In genomic region chr11:67347964-67348749, GRCh38 we compare ENCODE assay signal across 1 cellular context.
A peak's percentile ranks its signal among the peaks of the same experiment; 100 is the strongest.
TF ChIP-seq lines count a peak whose summit lies in the region.

No MANE protein-coding gene starts in this region.

TF ChIP-seq in K562, 482 proteins besides CTCF, POLR2A, EP300 and RAD21 (continued from another document and continues in another):
- TF ChIP-seq SMC3 (conservative IDR thresholded peaks at IDR 0.05; ENCODE audit: insufficient read depth, low read depth, low read length) (no peak), XRCC4 (IDR thresholded peaks at IDR 0.05; ENCODE audit: extremely low read depth, insufficient read depth, insufficient read length) (no peak), MAZ (CRISPR knock-in tag; conservative IDR thresholded peaks at IDR 0.05 in 1 of 2, IDR thresholded peaks at IDR 0.05 in 1 of 2) (0 out of 4 replicates have a peak, but pooled peaks of 1 of the 2 experiments have one; percentile 59), SMAD1 (IDR thresholded peaks at IDR 0.05; ENCODE audit: low read depth, low read length, partially characterized antibody) (peak; percentile 41), ZNF583 (CRISPR knock-in tag; IDR thresholded peaks at IDR 0.05) (peak; percentile 82; the same call in 1 of the 2 replicates), OTX1 (CRISPR knock-in tag; IDR thresholded peaks at IDR 0.05) (peak; percentile 30; the same call in 1 of the 2 replicates), FOXJ2 (tag; IDR thresholded peaks at IDR 0.05) (peak; percentile 87), ZNF23 (CRISPR knock-in tag; IDR thresholded peaks at IDR 0.05) (no peak), TEAD4 (IDR thresholded peaks at IDR 0.05; ENCODE audit: low read length) (peak; percentile 99), TEAD4 (CRISPR knock-in tag; IDR thresholded peaks at IDR 0.05; ENCODE audit: borderline replicate concordance) (no peak), CCAR2 (IDR thresholded peaks at IDR 0.05; ENCODE audit: low read depth, low read length) (no peak), SETDB1 (IDR thresholded peaks at IDR 0.05; ENCODE audit: low read length) (no peak), GATAD2B (IDR thresholded peaks at IDR 0.05; ENCODE audit: borderline replicate concordance) (peak; percentile 49; the same call in 1 of the 2 replicates), CHD2 (IDR thresholded peaks at IDR 0.05; ENCODE audit: low read depth, low read length) (no peak), ZNF561 (CRISPR knock-in tag; conservative IDR thresholded peaks at IDR 0.05) (no peak), BHLHE40 (IDR thresholded peaks at IDR 0.05; ENCODE audit: low read length) (peak; percentile 75), EGR1 (conservative IDR thresholded peaks at IDR 0.05) (peak; percentile 38; the same call in 1 of the 2 replicates), ZNF639 (CRISPR knock-in tag; conservative IDR thresholded peaks at IDR 0.05 in 1 of 2, IDR thresholded peaks at IDR 0.05 in 1 of 2) (peak in 1 of 2 experiments; percentile 87; a peak in 2 of 4 replicates), NCOA1 (IDR thresholded peaks at IDR 0.05; ENCODE audit: low read depth) (peak; percentile 78), ZKSCAN1 (IDR thresholded peaks at IDR 0.05; ENCODE audit: low read depth, low read length) (0 out of 2 replicates have a peak, but pooled peaks have one; percentile 9), LEF1 (IDR thresholded peaks at IDR 0.05) (peak; percentile 59; the same call in 1 of the 2 replicates), JUND (IDR thresholded peaks at IDR 0.05; ENCODE audit: borderline replicate concordance, low read depth, low read length) (peak; percentile 67; the same call in 1 of the 2 replicates), JUND (tag; IDR thresholded peaks at IDR 0.05; ENCODE audit: borderline replicate concordance, low read depth, low read length) (peak; percentile 47; the same call in 1 of the 3 replicates), NR2C1 (IDR thresholded peaks at IDR 0.05) (no peak), NR2C1 (tag; IDR thresholded peaks at IDR 0.05) (peak; percentile 80), DPF2 (IDR thresholded peaks at IDR 0.05) (peak; percentile 89), MXI1 (IDR thresholded peaks at IDR 0.05; ENCODE audit: low read depth, low read length) (peak; percentile 68; the same call in 1 of the 2 replicates), SMAD4 (CRISPR knock-in tag; conservative IDR thresholded peaks at IDR 0.05) (peak; percentile 95), MBD2 (IDR thresholded peaks at IDR 0.05; ENCODE audit: borderline replicate concordance, low read depth) (0 out of 2 replicates have a peak, but pooled peaks have one; percentile 33), HDAC6 (IDR thresholded peaks at IDR 0.05; ENCODE audit: low read depth, low read length) (no peak), PML (IDR thresholded peaks at IDR 0.05; ENCODE audit: low read length) (peak; percentile 98), HOXB6 (CRISPR knock-in tag; IDR thresholded peaks at IDR 0.05; ENCODE audit: borderline replicate concordance) (no peak), ZNF175 (CRISPR knock-in tag; IDR thresholded peaks at IDR 0.05; ENCODE audit: low read depth) (peak; percentile 88), TEAD1 (CRISPR knock-in tag; IDR thresholded peaks at IDR 0.05) (peak; percentile 20 to 84; a peak in 2 of 4 replicates), CXXC5 (CRISPR knock-in tag; IDR thresholded peaks at IDR 0.05) (peak; percentile 84), TCF7 (IDR thresholded peaks at IDR 0.05; ENCODE audit: borderline replicate concordance) (no peak), ZNF134 (CRISPR knock-in tag; conservative IDR thresholded peaks at IDR 0.05) (peak; percentile 46; the same call in 1 of the 2 replicates), ZNF239 (CRISPR knock-in tag; IDR thresholded peaks at IDR 0.05) (peak; percentile 67), DDX20 (tag; IDR thresholded peaks at IDR 0.05; ENCODE audit: low read depth) (0 out of 2 replicates have a peak, but pooled peaks have one; percentile 35), ZNF589 (CRISPR knock-in tag; IDR thresholded peaks at IDR 0.05; ENCODE audit: low read depth) (peak; percentile 95), RBM39 (optimal IDR thresholded peaks at IDR 0.05; ENCODE audit: low read depth, low read length) (no peak), KAT8 (IDR thresholded peaks at IDR 0.05; ENCODE audit: low read depth) (no peak), BRF2 (IDR thresholded peaks at IDR 0.05; ENCODE audit: borderline replicate concordance, insufficient read depth, insufficient read length) (no peak), CREB1 (IDR thresholded peaks at IDR 0.05) (peak; percentile 56), CREB1 (CRISPR knock-in tag; IDR thresholded peaks at IDR 0.05) (no peak), RBM15 (IDR thresholded peaks at IDR 0.05; ENCODE audit: insufficient read depth, low read length) (no peak), ZNF75A (CRISPR knock-in tag; IDR thresholded peaks at IDR 0.05) (peak; percentile 12; the same call in 1 of the 2 replicates), MIER1 (IDR thresholded peaks at IDR 0.05; ENCODE audit: low read depth) (no peak), DMBX1 (CRISPR knock-in tag; IDR thresholded peaks at IDR 0.05; ENCODE audit: borderline replicate concordance) (peak; percentile 95), DIDO1 (tag; IDR thresholded peaks at IDR 0.05; ENCODE audit: low read depth) (no peak), STAG1 (CRISPR knock-in tag; IDR thresholded peaks at IDR 0.05; ENCODE audit: borderline replicate concordance) (no peak), FOXK2 (conservative IDR thresholded peaks at IDR 0.05 in 1 of 2, IDR thresholded peaks at IDR 0.05 in 1 of 2; ENCODE audit: low read depth in 2 of 2) (peak; percentile 79; a peak in 2 of 4 replicates), KLF6 (CRISPR knock-in tag; IDR thresholded peaks at IDR 0.05; ENCODE audit: borderline replicate concordance) (peak; percentile 86; the same call in 1 of the 2 replicates), ZNF644 (tag; IDR thresholded peaks at IDR 0.05; ENCODE audit: low read depth) (peak; percentile 93), HDAC2 (IDR thresholded peaks at IDR 0.05) (peak; percentile 90)
- TF ChIP-seq, protein P1, sequence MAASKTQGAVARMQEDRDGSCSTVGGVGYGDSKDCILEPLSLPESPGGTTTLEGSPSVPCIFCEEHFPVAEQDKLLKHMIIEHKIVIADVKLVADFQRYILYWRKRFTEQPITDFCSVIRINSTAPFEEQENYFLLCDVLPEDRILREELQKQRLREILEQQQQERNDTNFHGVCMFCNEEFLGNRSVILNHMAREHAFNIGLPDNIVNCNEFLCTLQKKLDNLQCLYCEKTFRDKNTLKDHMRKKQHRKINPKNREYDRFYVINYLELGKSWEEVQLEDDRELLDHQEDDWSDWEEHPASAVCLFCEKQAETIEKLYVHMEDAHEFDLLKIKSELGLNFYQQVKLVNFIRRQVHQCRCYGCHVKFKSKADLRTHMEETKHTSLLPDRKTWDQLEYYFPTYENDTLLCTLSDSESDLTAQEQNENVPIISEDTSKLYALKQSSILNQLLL (CRISPR knock-in tag; IDR thresholded peaks at IDR 0.05; ENCODE audit: borderline replicate concordance) = no peak
- TF ChIP-seq, protein P2, sequence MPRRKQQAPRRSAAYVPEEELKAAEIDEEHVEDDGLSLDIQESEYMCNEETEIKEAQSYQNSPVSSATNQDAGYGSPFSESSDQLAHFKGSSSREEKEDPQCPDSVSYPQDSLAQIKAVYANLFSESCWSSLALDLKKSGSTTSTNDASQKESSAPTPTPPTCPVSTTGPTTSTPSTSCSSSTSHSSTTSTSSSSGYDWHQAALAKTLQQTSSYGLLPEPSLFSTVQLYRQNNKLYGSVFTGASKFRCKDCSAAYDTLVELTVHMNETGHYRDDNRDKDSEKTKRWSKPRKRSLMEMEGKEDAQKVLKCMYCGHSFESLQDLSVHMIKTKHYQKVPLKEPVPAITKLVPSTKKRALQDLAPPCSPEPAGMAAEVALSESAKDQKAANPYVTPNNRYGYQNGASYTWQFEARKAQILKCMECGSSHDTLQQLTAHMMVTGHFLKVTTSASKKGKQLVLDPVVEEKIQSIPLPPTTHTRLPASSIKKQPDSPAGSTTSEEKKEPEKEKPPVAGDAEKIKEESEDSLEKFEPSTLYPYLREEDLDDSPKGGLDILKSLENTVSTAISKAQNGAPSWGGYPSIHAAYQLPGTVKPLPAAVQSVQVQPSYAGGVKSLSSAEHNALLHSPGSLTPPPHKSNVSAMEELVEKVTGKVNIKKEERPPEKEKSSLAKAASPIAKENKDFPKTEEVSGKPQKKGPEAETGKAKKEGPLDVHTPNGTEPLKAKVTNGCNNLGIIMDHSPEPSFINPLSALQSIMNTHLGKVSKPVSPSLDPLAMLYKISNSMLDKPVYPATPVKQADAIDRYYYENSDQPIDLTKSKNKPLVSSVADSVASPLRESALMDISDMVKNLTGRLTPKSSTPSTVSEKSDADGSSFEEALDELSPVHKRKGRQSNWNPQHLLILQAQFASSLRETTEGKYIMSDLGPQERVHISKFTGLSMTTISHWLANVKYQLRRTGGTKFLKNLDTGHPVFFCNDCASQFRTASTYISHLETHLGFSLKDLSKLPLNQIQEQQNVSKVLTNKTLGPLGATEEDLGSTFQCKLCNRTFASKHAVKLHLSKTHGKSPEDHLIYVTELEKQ (CRISPR knock-in tag; IDR thresholded peaks at IDR 0.05) = 0 out of 2 replicates have a peak, but pooled peaks have one; percentile 64
- TF ChIP-seq, protein P3, sequence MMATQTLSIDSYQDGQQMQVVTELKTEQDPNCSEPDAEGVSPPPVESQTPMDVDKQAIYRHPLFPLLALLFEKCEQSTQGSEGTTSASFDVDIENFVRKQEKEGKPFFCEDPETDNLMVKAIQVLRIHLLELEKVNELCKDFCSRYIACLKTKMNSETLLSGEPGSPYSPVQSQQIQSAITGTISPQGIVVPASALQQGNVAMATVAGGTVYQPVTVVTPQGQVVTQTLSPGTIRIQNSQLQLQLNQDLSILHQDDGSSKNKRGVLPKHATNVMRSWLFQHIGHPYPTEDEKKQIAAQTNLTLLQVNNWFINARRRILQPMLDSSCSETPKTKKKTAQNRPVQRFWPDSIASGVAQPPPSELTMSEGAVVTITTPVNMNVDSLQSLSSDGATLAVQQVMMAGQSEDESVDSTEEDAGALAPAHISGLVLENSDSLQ (IDR thresholded peaks at IDR 0.05) = peak; percentile 39
- TF ChIP-seq, protein P4, sequence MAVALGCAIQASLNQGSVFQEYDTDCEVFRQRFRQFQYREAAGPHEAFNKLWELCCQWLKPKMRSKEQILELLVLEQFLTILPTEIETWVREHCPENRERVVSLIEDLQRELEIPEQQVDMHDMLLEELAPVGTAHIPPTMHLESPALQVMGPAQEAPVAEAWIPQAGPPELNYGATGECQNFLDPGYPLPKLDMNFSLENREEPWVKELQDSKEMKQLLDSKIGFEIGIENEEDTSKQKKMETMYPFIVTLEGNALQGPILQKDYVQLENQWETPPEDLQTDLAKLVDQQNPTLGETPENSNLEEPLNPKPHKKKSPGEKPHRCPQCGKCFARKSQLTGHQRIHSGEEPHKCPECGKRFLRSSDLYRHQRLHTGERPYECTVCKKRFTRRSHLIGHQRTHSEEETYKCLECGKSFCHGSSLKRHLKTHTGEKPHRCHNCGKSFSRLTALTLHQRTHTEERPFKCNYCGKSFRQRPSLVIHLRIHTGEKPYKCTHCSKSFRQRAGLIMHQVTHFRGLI (CRISPR knock-in tag; IDR thresholded peaks at IDR 0.05) = peak; percentile 91
- TF ChIP-seq, protein P5, sequence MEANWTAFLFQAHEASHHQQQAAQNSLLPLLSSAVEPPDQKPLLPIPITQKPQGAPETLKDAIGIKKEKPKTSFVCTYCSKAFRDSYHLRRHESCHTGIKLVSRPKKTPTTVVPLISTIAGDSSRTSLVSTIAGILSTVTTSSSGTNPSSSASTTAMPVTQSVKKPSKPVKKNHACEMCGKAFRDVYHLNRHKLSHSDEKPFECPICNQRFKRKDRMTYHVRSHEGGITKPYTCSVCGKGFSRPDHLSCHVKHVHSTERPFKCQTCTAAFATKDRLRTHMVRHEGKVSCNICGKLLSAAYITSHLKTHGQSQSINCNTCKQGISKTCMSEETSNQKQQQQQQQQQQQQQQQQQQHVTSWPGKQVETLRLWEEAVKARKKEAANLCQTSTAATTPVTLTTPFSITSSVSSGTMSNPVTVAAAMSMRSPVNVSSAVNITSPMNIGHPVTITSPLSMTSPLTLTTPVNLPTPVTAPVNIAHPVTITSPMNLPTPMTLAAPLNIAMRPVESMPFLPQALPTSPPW (CRISPR knock-in tag; IDR thresholded peaks at IDR 0.05) = peak; percentile 62
- TF ChIP-seq, protein P6, sequence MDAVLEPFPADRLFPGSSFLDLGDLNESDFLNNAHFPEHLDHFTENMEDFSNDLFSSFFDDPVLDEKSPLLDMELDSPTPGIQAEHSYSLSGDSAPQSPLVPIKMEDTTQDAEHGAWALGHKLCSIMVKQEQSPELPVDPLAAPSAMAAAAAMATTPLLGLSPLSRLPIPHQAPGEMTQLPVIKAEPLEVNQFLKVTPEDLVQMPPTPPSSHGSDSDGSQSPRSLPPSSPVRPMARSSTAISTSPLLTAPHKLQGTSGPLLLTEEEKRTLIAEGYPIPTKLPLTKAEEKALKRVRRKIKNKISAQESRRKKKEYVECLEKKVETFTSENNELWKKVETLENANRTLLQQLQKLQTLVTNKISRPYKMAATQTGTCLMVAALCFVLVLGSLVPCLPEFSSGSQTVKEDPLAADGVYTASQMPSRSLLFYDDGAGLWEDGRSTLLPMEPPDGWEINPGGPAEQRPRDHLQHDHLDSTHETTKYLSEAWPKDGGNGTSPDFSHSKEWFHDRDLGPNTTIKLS (IDR thresholded peaks at IDR 0.05; ENCODE audit: borderline replicate concordance, low read depth) = peak; percentile 64; the same call in 1 of the 2 replicates
- TF ChIP-seq, protein P7, sequence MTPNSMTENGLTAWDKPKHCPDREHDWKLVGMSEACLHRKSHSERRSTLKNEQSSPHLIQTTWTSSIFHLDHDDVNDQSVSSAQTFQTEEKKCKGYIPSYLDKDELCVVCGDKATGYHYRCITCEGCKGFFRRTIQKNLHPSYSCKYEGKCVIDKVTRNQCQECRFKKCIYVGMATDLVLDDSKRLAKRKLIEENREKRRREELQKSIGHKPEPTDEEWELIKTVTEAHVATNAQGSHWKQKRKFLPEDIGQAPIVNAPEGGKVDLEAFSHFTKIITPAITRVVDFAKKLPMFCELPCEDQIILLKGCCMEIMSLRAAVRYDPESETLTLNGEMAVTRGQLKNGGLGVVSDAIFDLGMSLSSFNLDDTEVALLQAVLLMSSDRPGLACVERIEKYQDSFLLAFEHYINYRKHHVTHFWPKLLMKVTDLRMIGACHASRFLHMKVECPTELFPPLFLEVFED (CRISPR knock-in tag; conservative IDR thresholded peaks at IDR 0.05) = no peak
